ENCODE assay signal across 1 cellular context in genomic region chr1:27321813-27322568, GRCh38.
A peak's percentile ranks its signal among the peaks of the same experiment; 100 is the strongest.
TF ChIP-seq lines count a peak whose summit lies in the region.

Gene TMEM222, plus strand, starts transcription at chr1:27322163. Its CDS starts 35 bp downstream, at chr1:27322198.

TF ChIP-seq in HepG2, 621 proteins besides CTCF, POLR2A, EP300 and RAD21 (continued from another document and continues in another):
- TF ChIP-seq RBFOX2 (IDR thresholded peaks at IDR 0.05; ENCODE audit: low read depth, low read length) (peak; percentile 96), MTF1 (CRISPR knock-in tag; IDR thresholded peaks at IDR 0.05) (no peak), THAP9 (CRISPR knock-in tag; IDR thresholded peaks at IDR 0.05; ENCODE audit: borderline replicate concordance) (peak; percentile 97), ZFP36 (IDR thresholded peaks at IDR 0.05; ENCODE audit: borderline replicate concordance, low read depth, low read length, partially characterized antibody) (no peak), ZNF276 (CRISPR knock-in tag; IDR thresholded peaks at IDR 0.05; ENCODE audit: low read depth) (no peak), ZKSCAN8 (CRISPR knock-in tag; IDR thresholded peaks at IDR 0.05; ENCODE audit: borderline replicate concordance) (peak; percentile 73; the same call in 1 of the 2 replicates), ZNF12 (CRISPR knock-in tag; IDR thresholded peaks at IDR 0.05) (no peak), PRPF4 (IDR thresholded peaks at IDR 0.05; ENCODE audit: low read depth, low read length, poor library complexity, severe bottlenecking) (no peak), SOX5 (CRISPR knock-in tag; IDR thresholded peaks at IDR 0.05; ENCODE audit: borderline replicate concordance) (no peak; the same call in 1 of the 2 replicates), ZFP36L1 (CRISPR knock-in tag; IDR thresholded peaks at IDR 0.05) (0 out of 2 replicates have a peak, but pooled peaks have one; percentile 54), ZBTB25 (CRISPR knock-in tag; IDR thresholded peaks at IDR 0.05) (peak; percentile 93), STAG1 (CRISPR knock-in tag; IDR thresholded peaks at IDR 0.05) (no peak), SNAI1 (CRISPR knock-in tag; IDR thresholded peaks at IDR 0.05; ENCODE audit: borderline replicate concordance) (no peak), ZNF496 (CRISPR knock-in tag; IDR thresholded peaks at IDR 0.05; ENCODE audit: insufficient replicate concordance) (no peak), CREB3 (CRISPR knock-in tag; IDR thresholded peaks at IDR 0.05) (peak; percentile 75; the same call in 1 of the 2 replicates), YEATS2 (CRISPR knock-in tag; IDR thresholded peaks at IDR 0.05; ENCODE audit: borderline replicate concordance) (peak; percentile 99), TEF (CRISPR knock-in tag; IDR thresholded peaks at IDR 0.05) (no peak), DBP (CRISPR knock-in tag; IDR thresholded peaks at IDR 0.05; ENCODE audit: not compliant biosample characterization) (no peak), RFXANK (CRISPR knock-in tag; IDR thresholded peaks at IDR 0.05) (peak; percentile 68; the same call in 1 of the 2 replicates), CHD2 (IDR thresholded peaks at IDR 0.05; ENCODE audit: low read depth, low read length) (peak; percentile 25; the same call in 1 of the 2 replicates), ATF4 (CRISPR knock-in tag; IDR thresholded peaks at IDR 0.05) (peak in 1 of 2 experiments; percentile 90; a peak in 2 of 4 replicates), KMT2A (CRISPR knock-in tag; IDR thresholded peaks at IDR 0.05) (peak; percentile 92; the same call in 1 of the 2 replicates), ZNF281 (CRISPR knock-in tag; IDR thresholded peaks at IDR 0.05; ENCODE audit: borderline replicate concordance) (no peak), HMGXB4 (CRISPR knock-in tag; IDR thresholded peaks at IDR 0.05; ENCODE audit: borderline replicate concordance in 1 of 2, low read depth in 1 of 2) (peak; percentile 82 to 83), RERE (CRISPR knock-in tag; IDR thresholded peaks at IDR 0.05; ENCODE audit: low read depth) (no peak), NAIF1 (CRISPR knock-in tag; IDR thresholded peaks at IDR 0.05; ENCODE audit: borderline replicate concordance) (peak; percentile 96), PHF20 (CRISPR knock-in tag; IDR thresholded peaks at IDR 0.05) (peak; percentile 99)
